In the genomic region with DNA sequence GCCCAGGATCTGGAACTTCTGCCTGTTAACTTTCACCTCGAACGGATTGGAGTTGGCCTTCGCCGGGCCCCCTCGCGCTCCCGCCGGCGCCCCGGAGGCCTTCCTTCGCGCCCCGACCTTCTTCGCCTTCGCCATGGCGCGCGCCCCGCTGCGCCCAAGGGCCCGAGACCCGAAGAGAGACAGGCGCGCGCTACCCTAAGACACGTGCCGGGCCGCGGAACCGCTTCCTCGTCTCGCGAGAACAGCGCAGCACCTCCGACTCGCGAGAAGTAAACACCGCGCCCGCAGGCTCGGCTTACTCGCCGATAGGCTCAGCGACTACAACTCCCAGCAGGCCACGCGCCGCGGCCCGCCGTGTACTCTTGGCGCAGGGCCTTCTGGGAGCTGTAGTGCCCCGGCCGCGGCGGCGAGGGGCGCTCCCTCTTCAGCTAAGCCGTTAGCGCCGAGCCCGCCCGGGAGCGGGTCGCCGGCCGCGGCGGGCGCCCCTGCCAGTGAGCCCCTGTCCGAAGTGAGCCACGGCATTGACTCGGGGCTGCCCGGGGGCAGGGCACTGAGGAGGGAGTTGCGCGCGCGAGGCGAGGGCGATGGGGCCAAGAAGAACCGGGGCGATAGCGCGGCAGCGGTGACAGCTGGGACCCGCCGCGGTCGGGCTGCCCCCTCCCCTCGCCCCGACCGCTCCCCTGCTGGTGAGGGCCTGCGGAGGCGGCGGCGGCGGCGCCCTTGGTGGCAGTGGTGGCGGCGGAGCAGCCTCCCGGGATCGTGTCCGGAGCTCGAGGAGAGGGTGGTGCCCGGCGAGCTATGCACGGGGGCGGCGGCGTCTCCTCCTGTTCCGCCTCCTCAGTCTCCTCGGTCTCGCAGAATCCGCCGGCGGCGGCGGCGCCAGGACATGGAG, we compare ENCODE assay signal across 8 cellular contexts. TPM values are rescaled to one million over a fixed set of nuclear protein-coding genes. Genes with fewer than 3 reads are reported as not detected.
DNase-seq lines count a peak whose midpoint lies in the region; ATAC-seq, FAIRE-seq and TF ChIP-seq lines count a peak whose summit lies in the region.

A gene (plus strand): TSS at position 387 of the 892 bp plus-strand sequence. CDS start 500 bp downstream, at position 887.
A gene (minus strand): TSS at position 222 of the 892 bp plus-strand sequence. CDS start 87 bp downstream, at position 135.

- peaks cover 21% of the 10 kb centered on the region for H3K36me3 Mint-ChIP-seq in T-helper 2 cell treated with Interferon-gamma antibody and Interleukin-4, amounts not matched to agents 5 μg/mL and 100 μg/mL, for 36 hours (ENCODE audit: low read depth)
- H3K36me3 Mint-ChIP-seq in astrocyte (ENCODE audit: low read depth, unreplicated experiment) = peaks cover 3% of the 10 kb centered on the region

- 2% methylated on average over 88 of the region's 118 CpGs for WGBS in hepatocyte (ENCODE audit: low lambda C conversion rate, missing lambda C conversion rate)
- 0 to 1% methylated on average over 93 to 118 of the region's 118 CpGs for WGBS in aorta, 2 donors

- H3K4me1 Mint-ChIP-seq in T-helper 2 cell treated with Interferon-gamma antibody and Interleukin-4, amounts not matched to agents 5 μg/mL and 100 μg/mL, for 36 hours (ENCODE audit: low read depth) = peaks cover 26% of the 10 kb centered on the region
- peaks cover 20% of the 10 kb centered on the region for H3K4me1 Mint-ChIP-seq in astrocyte (ENCODE audit: low read depth, unreplicated experiment)

- H3K27ac Mint-ChIP-seq in T-helper 2 cell treated with Interferon-gamma antibody and Interleukin-4, amounts not matched to agents 5 μg/mL and 100 μg/mL, for 36 hours = peak within 1 kb of the TSS; percentile 84
- peak within 1 kb of the TSS; percentile 92 for H3K27ac Mint-ChIP-seq in astrocyte (ENCODE audit: unreplicated experiment)

- ATAC-seq in HG02973 (IDR thresholded peaks at IDR 0.05; ENCODE audit: unreplicated experiment) (peak; percentile 87), aorta (ENCODE audit: low FRiP score) (peak; percentile 100)

- H3K4me2 ChIP-seq in astrocyte (ENCODE audit: low read length) (peak within 1 kb of the TSS; percentile 89), hepatocyte (peak within 1 kb of the TSS; percentile 97)

- H3K79me2 ChIP-seq in astrocyte (ENCODE audit: insufficient read depth, low read length) (peaks cover 54% of the 10 kb centered on the region), hepatocyte (peaks cover 48% of the 10 kb centered on the region)

- H3K9ac ChIP-seq in astrocyte (ENCODE audit: low read length) (peak within 1 kb of the TSS; percentile 90), rectal smooth muscle tissue (ENCODE audit: low read length) (peak within 1 kb of the TSS; percentile 45)

- H3K27me3 Mint-ChIP-seq in T-helper 2 cell treated with Interferon-gamma antibody and Interleukin-4, amounts not matched to agents 5 μg/mL and 100 μg/mL, for 36 hours (ENCODE audit: low read depth) = no peaks in the 10 kb centered on the region
- no peaks in the 10 kb centered on the region for H3K27me3 Mint-ChIP-seq in astrocyte (ENCODE audit: low read depth, unreplicated experiment)

- H3K4me3 ChIP-seq in astrocyte (ENCODE audit: insufficient read depth, low read depth, low read length) = peak within 1 kb of the TSS; percentile 99
- H3K4me3 ChIP-seq in hepatocyte = peak within 1 kb of the TSS; percentile 77
- peak within 1 kb of the TSS; percentile 97 for H3K4me3 ChIP-seq in rectal smooth muscle tissue (ENCODE audit: low read length)
- H3K4me3 ChIP-seq in aorta (ENCODE audit: low read length in 2 of 2) = peak within 1 kb of the TSS; percentile 45 to 80

- peak; percentile 96 for FAIRE-seq in GM18507 (lab: Jason Lieb, UNC)
- no peak for FAIRE-seq in astrocyte (lab: Jason Lieb, UNC)

- H3K27me3 ChIP-seq in astrocyte (ENCODE audit: insufficient read depth, low read length) = no peaks in the 10 kb centered on the region
- H3K27me3 ChIP-seq in hepatocyte = no peaks in the 10 kb centered on the region
- no peaks in the 10 kb centered on the region for H3K27me3 ChIP-seq in rectal smooth muscle tissue (ENCODE audit: control insufficient read depth, insufficient read depth, low read length)
- no peaks in the 10 kb centered on the region for H3K27me3 ChIP-seq in aorta (ENCODE audit: control insufficient read depth in 1 of 2, insufficient read depth in 2 of 2, low read length in 1 of 2)

- no peaks in the 10 kb centered on the region for H3K9me3 Mint-ChIP-seq in T-helper 2 cell treated with Interferon-gamma antibody and Interleukin-4, amounts not matched to agents 5 μg/mL and 100 μg/mL, for 36 hours
- peaks cover 1% of the 10 kb centered on the region for H3K9me3 Mint-ChIP-seq in astrocyte (ENCODE audit: unreplicated experiment)

- H3K4me3 Mint-ChIP-seq in T-helper 2 cell treated with Interferon-gamma antibody and Interleukin-4, amounts not matched to agents 5 μg/mL and 100 μg/mL, for 36 hours = peak within 1 kb of the TSS; percentile 89
- H3K4me3 Mint-ChIP-seq in astrocyte (ENCODE audit: unreplicated experiment) = peak within 1 kb of the TSS; percentile 97

- H2AFZ ChIP-seq in astrocyte (ENCODE audit: low read depth, low read length) (peak within 1 kb of the TSS; percentile 94), hepatocyte (peak within 1 kb of the TSS; percentile 83)

- H3K36me3 ChIP-seq in astrocyte (ENCODE audit: insufficient read depth, low read length) (no peaks in the 10 kb centered on the region), hepatocyte (replicated peaks; ENCODE audit: insufficient read depth, low read depth) (no peaks in the 10 kb centered on the region), rectal smooth muscle tissue (ENCODE audit: control insufficient read depth, insufficient read depth, low read length) (no peaks in the 10 kb centered on the region), aorta (ENCODE audit: control insufficient read depth in 1 of 2, insufficient read depth in 2 of 2, low read length in 1 of 2) (no peaks in the 10 kb centered on the region)

- TF ChIP-seq CTCF in astrocyte (IDR thresholded peaks at IDR 0.05; ENCODE audit: insufficient read depth, low read depth, low read length) (no peak), hepatocyte (IDR thresholded peaks at IDR 0.05; ENCODE audit: poor library complexity) (peak; percentile 33)

- DNase-seq in GM18507 (ENCODE audit: extremely low spot score, insufficient read length, low read depth) (peak; percentile 97), NCI-H187 treated with DMSO at 0.1 percent for 48 hours (lab: John Stamatoyannopoulos, UW) (peak; percentile 87), astrocyte (ENCODE audit: low read depth) (peak; percentile 94), hepatocyte (ENCODE audit: low spot score) (peak; percentile 99), aorta (peak; percentile 99 to 100)
- DNase-seq in T-helper 2 cell treated with Interferon-gamma antibody and Interleukin-4, amounts not matched to agents 5 μg/mL and 100 μg/mL, for 36 hours (ENCODE audit: low spot score) = peak; percentile 98

- H3K27ac ChIP-seq in astrocyte (ENCODE audit: low read depth, low read length) (peak within 1 kb of the TSS; percentile 80), hepatocyte (peak within 1 kb of the TSS; percentile 91), rectal smooth muscle tissue (ENCODE audit: low read depth, low read length) (peak within 1 kb of the TSS; percentile 83), aorta (ENCODE audit: low read depth in 1 of 2, low read length in 2 of 2) (peak within 1 kb of the TSS; percentile 12 to 60)

- intact Hi-C loops in aorta (cut with DNase I) = loop anchor here in 1 of 2 donors (5.0 to 10.0 kb wide), 2 partner anchors 71 to 201 kb away; no protein-coding TSS in a partner anchor

- no peaks in the 10 kb centered on the region for H3K9me2 ChIP-seq in hepatocyte (replicated peaks; ENCODE audit: insufficient read depth)

- no peaks in the 10 kb centered on the region for H3K9me3 ChIP-seq in astrocyte (ENCODE audit: insufficient read depth, low read depth, low read length)
- no peaks in the 10 kb centered on the region for H3K9me3 ChIP-seq in hepatocyte (ENCODE audit: low read depth)
- H3K9me3 ChIP-seq in aorta (ENCODE audit: control insufficient read depth, low read length) = no peaks in the 10 kb centered on the region

- peaks cover 43% of the 10 kb centered on the region for H4K20me1 ChIP-seq in astrocyte (ENCODE audit: insufficient read depth, low read length)
- H4K20me1 ChIP-seq in hepatocyte (ENCODE audit: insufficient read depth, poor library complexity, severe bottlenecking) = peaks cover 8% of the 10 kb centered on the region

- peaks cover 23% of the 10 kb centered on the region for H3K4me1 ChIP-seq in astrocyte (ENCODE audit: insufficient read depth, low read length)
- H3K4me1 ChIP-seq in hepatocyte (ENCODE audit: insufficient read depth) = peaks cover 16% of the 10 kb centered on the region
- peaks cover 14% of the 10 kb centered on the region for H3K4me1 ChIP-seq in rectal smooth muscle tissue (ENCODE audit: control insufficient read depth, insufficient read depth, low read length)
- H3K4me1 ChIP-seq in aorta (ENCODE audit: control insufficient read depth in 1 of 2, insufficient read depth in 2 of 2, low read length in 2 of 2) = no peaks in the 10 kb centered on the region

RNA-seq across cellular contexts. Expression of the first gene that starts in this region (rescaled TPM):
- total RNA-seq in astrocyte (6.7 and 8.5 TPM in 2 replicates), hepatocyte (4.9 and 5.4 TPM in 2 replicates), aorta (10 to 100 TPM in 1 of 2 donors, 1 to 10 TPM in 1; 3.6 to 10.3 TPM)
- polyA plus RNA-seq in hepatocyte (5.5 and 6.1 TPM in 2 replicates), aorta (10 to 100 TPM in 1 of 2 donors, 1 to 10 TPM in 1; 4.1 to 10.8 TPM)

RNA-seq across cellular contexts. Expression of the second gene that starts in this region (rescaled TPM):
- 28.3 and 35.3 TPM in 2 replicates for total RNA-seq in astrocyte
- 18.2 and 22.7 TPM in 2 replicates for total RNA-seq in hepatocyte
- 18.8 and 21.7 TPM in 2 replicates for polyA plus RNA-seq in hepatocyte
- total RNA-seq in aorta = 10 to 100 TPM; 15.0 to 15.5 TPM
- polyA plus RNA-seq in aorta = 1 to 10 TPM; 8.0 to 8.5 TPM

Comparison
In these comparisons a context has a peak if more than half of its experiments do, and no peak if none do; other contexts are left out.
1. Peak in every context shown above with its lines: DNase-seq, ATAC-seq, H3K4me3 ChIP-seq and H3K27ac ChIP-seq.
2. H3K27ac ChIP-seq: peak in every context shown above with its lines; median percentile 91 in hepatocyte; 83 in rectal smooth muscle tissue; 80 in astrocyte; 36 in aorta.